Comparison of ENCODE assay signal across 1 cellular context in the genomic region with DNA sequence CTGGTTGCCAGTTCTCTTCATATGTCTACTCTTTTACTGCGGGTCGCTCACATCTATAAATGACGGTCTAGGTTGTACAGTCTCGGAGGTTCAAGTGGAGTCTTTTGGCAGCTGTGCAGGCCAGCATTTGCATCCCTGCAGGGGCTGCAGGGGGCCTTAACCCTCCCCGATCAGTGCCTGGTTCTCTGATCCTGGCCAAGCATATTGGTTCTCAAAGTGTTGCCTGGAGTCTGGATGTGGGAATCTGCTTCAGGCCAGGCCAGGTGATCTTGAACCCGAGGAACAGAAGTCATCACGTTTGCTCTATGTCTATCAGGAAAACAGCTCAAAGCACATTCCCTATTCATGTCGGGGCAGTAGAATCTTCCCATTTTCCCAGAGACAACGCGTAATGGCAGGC.
TF ChIP-seq lines count a peak whose summit lies in the region.

No MANE protein-coding gene starts in this region.

TF ChIP-seq in H1, 55 proteins besides CTCF, POLR2A, EP300 and RAD21:
- TF ChIP-seq NRF1 (IDR thresholded peaks at IDR 0.05; ENCODE audit: low read depth, low read length) (no peak), USF2 (IDR thresholded peaks at IDR 0.05; ENCODE audit: low read length) (no peak), TBP (IDR thresholded peaks at IDR 0.05; ENCODE audit: low read depth, low read length) (no peak), TEAD4 (IDR thresholded peaks at IDR 0.05; ENCODE audit: low read depth, low read length) (no peak)
- TF ChIP-seq, protein P1, sequence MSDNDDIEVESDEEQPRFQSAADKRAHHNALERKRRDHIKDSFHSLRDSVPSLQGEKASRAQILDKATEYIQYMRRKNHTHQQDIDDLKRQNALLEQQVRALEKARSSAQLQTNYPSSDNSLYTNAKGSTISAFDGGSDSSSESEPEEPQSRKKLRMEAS (IDR thresholded peaks at IDR 0.05) = no peak
- TF ChIP-seq, protein P2, sequence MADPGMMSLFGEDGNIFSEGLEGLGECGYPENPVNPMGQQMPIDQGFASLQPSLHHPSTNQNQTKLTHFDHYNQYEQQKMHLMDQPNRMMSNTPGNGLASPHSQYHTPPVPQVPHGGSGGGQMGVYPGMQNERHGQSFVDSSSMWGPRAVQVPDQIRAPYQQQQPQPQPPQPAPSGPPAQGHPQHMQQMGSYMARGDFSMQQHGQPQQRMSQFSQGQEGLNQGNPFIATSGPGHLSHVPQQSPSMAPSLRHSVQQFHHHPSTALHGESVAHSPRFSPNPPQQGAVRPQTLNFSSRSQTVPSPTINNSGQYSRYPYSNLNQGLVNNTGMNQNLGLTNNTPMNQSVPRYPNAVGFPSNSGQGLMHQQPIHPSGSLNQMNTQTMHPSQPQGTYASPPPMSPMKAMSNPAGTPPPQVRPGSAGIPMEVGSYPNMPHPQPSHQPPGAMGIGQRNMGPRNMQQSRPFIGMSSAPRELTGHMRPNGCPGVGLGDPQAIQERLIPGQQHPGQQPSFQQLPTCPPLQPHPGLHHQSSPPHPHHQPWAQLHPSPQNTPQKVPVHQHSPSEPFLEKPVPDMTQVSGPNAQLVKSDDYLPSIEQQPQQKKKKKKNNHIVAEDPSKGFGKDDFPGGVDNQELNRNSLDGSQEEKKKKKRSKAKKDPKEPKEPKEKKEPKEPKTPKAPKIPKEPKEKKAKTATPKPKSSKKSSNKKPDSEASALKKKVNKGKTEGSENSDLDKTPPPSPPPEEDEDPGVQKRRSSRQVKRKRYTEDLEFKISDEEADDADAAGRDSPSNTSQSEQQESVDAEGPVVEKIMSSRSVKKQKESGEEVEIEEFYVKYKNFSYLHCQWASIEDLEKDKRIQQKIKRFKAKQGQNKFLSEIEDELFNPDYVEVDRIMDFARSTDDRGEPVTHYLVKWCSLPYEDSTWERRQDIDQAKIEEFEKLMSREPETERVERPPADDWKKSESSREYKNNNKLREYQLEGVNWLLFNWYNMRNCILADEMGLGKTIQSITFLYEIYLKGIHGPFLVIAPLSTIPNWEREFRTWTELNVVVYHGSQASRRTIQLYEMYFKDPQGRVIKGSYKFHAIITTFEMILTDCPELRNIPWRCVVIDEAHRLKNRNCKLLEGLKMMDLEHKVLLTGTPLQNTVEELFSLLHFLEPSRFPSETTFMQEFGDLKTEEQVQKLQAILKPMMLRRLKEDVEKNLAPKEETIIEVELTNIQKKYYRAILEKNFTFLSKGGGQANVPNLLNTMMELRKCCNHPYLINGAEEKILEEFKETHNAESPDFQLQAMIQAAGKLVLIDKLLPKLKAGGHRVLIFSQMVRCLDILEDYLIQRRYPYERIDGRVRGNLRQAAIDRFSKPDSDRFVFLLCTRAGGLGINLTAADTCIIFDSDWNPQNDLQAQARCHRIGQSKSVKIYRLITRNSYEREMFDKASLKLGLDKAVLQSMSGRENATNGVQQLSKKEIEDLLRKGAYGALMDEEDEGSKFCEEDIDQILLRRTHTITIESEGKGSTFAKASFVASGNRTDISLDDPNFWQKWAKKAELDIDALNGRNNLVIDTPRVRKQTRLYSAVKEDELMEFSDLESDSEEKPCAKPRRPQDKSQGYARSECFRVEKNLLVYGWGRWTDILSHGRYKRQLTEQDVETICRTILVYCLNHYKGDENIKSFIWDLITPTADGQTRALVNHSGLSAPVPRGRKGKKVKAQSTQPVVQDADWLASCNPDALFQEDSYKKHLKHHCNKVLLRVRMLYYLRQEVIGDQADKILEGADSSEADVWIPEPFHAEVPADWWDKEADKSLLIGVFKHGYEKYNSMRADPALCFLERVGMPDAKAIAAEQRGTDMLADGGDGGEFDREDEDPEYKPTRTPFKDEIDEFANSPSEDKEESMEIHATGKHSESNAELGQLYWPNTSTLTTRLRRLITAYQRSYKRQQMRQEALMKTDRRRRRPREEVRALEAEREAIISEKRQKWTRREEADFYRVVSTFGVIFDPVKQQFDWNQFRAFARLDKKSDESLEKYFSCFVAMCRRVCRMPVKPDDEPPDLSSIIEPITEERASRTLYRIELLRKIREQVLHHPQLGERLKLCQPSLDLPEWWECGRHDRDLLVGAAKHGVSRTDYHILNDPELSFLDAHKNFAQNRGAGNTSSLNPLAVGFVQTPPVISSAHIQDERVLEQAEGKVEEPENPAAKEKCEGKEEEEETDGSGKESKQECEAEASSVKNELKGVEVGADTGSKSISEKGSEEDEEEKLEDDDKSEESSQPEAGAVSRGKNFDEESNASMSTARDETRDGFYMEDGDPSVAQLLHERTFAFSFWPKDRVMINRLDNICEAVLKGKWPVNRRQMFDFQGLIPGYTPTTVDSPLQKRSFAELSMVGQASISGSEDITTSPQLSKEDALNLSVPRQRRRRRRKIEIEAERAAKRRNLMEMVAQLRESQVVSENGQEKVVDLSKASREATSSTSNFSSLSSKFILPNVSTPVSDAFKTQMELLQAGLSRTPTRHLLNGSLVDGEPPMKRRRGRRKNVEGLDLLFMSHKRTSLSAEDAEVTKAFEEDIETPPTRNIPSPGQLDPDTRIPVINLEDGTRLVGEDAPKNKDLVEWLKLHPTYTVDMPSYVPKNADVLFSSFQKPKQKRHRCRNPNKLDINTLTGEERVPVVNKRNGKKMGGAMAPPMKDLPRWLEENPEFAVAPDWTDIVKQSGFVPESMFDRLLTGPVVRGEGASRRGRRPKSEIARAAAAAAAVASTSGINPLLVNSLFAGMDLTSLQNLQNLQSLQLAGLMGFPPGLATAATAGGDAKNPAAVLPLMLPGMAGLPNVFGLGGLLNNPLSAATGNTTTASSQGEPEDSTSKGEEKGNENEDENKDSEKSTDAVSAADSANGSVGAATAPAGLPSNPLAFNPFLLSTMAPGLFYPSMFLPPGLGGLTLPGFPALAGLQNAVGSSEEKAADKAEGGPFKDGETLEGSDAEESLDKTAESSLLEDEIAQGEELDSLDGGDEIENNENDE (IDR thresholded peaks at IDR 0.05; ENCODE audit: insufficient replicate concordance, low read length) = no peak
